16 cellular contexts compared by ENCODE assay signal in the genomic region with DNA sequence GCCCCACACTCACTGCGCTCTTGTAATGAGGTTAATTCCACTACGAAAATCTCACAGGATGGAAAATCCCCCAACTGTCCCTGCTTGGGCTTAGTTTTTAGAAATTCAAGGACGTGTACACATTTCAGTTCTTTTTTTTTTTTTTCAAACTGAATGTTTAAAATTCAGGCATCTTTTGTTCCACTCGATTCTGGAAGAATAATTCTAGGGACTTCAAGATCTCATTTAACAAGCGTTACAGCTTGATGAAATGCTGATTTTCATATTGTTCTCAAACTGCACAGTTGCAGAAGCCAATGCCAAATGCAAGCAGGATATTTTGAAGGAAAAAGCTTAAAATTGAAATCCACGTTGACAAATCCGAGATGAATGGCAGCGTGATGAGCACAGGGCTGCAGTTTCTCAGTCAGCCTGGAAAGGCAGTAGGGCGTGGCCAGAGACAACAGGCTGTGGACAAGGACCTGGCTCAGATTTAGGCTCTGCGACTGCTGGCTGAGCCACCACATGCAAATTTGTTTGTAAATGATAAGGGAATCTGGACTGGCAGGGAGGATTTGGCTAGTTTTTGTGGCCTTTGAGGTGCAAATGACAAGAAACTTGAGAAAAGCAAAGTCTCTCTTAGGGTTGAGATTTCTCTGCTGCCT.
A peak's percentile ranks its signal among the peaks of the same experiment; 100 is the strongest.
DNase-seq lines count a peak whose midpoint lies in the region; ATAC-seq and TF ChIP-seq lines count a peak whose summit lies in the region.
"Had no signal": no experiment of that assay in that cellular context is flagged by ENCODE, and none has a peak within 500 bp of the region (broad histone marks: within the 10 kb centered on the region; RNA-seq: fewer than 3 reads in every experiment).

No MANE protein-coding gene starts in this region.

- in situ Hi-C loops in GM23248 (cut with MboI): no loop called here

- H3K4me3 ChIP-seq in aorta (ENCODE audit: low read length in 2 of 2): no peak overlapping the region
- H3K4me3 ChIP-seq in GM23248: no peak overlapping the region
- H3K4me3 ChIP-seq: BLaER1, HAP-1 had no signal

- H3K27me3 ChIP-seq in aorta (ENCODE audit: control insufficient read depth in 1 of 2, insufficient read depth in 2 of 2, low read length in 1 of 2): no peaks in the 10 kb centered on the region
- H3K27me3 ChIP-seq in GM23248 (replicated peaks; ENCODE audit: insufficient read depth): no peaks in the 10 kb centered on the region
- H3K27me3 ChIP-seq: BLaER1 had no signal

- H3K27ac Mint-ChIP-seq in mesothelial cell of epicardium: peak overlapping the region; percentile 71

- no peaks in the 10 kb centered on the region for H3K36me3 ChIP-seq in aorta (ENCODE audit: control insufficient read depth in 1 of 2, insufficient read depth in 2 of 2, low read length in 1 of 2)
- no peaks in the 10 kb centered on the region for H3K36me3 ChIP-seq in GM23248 (ENCODE audit: low read depth)
- H3K36me3 ChIP-seq: BLaER1, HAP-1 had no signal

- intact Hi-C loops in aorta (cut with DNase I): no loop called here

- H3K27me3 Mint-ChIP-seq in mesothelial cell of epicardium (ENCODE audit: low read depth): no peaks in the 10 kb centered on the region

- peaks cover 88% of the 10 kb centered on the region for H3K4me1 Mint-ChIP-seq in mesothelial cell of epicardium

- no peak for TF ChIP-seq CTCF in mesothelial cell of epicardium (IDR thresholded peaks at IDR 0.05; ENCODE audit: unreplicated experiment)

- no peaks in the 10 kb centered on the region for H3K36me3 Mint-ChIP-seq in mesothelial cell of epicardium

- H3K9me2 ChIP-seq in GM23248 (ENCODE audit: insufficient read depth): no peaks in the 10 kb centered on the region

- no peaks in the 10 kb centered on the region for H3K9me3 ChIP-seq in aorta (ENCODE audit: control insufficient read depth, low read length)
- H3K9me3 ChIP-seq in GM23248 (ENCODE audit: low read depth): no peaks in the 10 kb centered on the region
- H3K9me3 ChIP-seq: BLaER1, HAP-1 had no signal

- ATAC-seq in aorta (ENCODE audit: low FRiP score): no peak

- WGBS in aorta, 2 donors: 77 to 78% methylated on average over 10 of the region's 10 CpGs
- 25 to 26% methylated on average over 10 of the region's 10 CpGs for WGBS in GM23248 (ENCODE audit: low coverage in 1 of 2, low lambda C conversion rate in 2 of 2, missing lambda C conversion rate in 2 of 2), 2 experiments

- no peaks in the 10 kb centered on the region for H3K79me2 ChIP-seq in GM23248 (ENCODE audit: insufficient read depth)

- H3K27ac ChIP-seq in cingulate gyrus (ENCODE audit: low read depth, low read length): peak overlapping the region; percentile 43
- no peak overlapping the region for H3K27ac ChIP-seq in aorta (ENCODE audit: low read depth in 1 of 2, low read length in 2 of 2)
- H3K27ac ChIP-seq in GM23248: no peak overlapping the region
- H3K27ac ChIP-seq: 22Rv1, BLaER1, HL-60 had no signal

- no peaks in the 10 kb centered on the region for H3K9me3 Mint-ChIP-seq in mesothelial cell of epicardium

- no peak overlapping the region for H2AFZ ChIP-seq in GM23248

- H3K4me2 ChIP-seq in GM23248 (ENCODE audit: unreplicated experiment): no peak overlapping the region
- H3K4me2 ChIP-seq: BLaER1 had no signal

- no peak overlapping the region for H3K4me3 Mint-ChIP-seq in mesothelial cell of epicardium

- peak; percentile 53 for DNase-seq in NCI-H82 (lab: John Stamatoyannopoulos, UW)
- no peak for DNase-seq in NCI-H82 treated with DMSO at 0.1 percent for 48 hours (lab: John Stamatoyannopoulos, UW; ENCODE audit: unreplicated experiment)
- no peak for DNase-seq in mesothelial cell of epicardium (ENCODE audit: low spot score in 2 of 2, unreplicated experiment in 2 of 2)
- no peak for DNase-seq in NCI-H510A treated with DMSO at 0.1 percent for 48 hours (lab: John Stamatoyannopoulos, UW)
- DNase-seq in aorta: no peak
- no peak for DNase-seq in GM23248
- DNase-seq in stimulated activated CD4-positive, alpha-beta T cell treated with anti-CD3 and anti-CD28 coated beads, Interleukin-4, amount 100 ng/mL, for 24 hours: no peak
- DNase-seq: KBM-7, NCI-H1092, NCI-H226, SIG-M5 had no signal

- H3K4me1 ChIP-seq in aorta (ENCODE audit: control insufficient read depth in 1 of 2, insufficient read depth in 2 of 2, low read length in 2 of 2) (no peaks in the 10 kb centered on the region), GM23248 (ENCODE audit: insufficient read depth) (no peaks in the 10 kb centered on the region)
- H3K4me1 ChIP-seq: HAP-1 had no signal

- no peak overlapping the region for H3K9ac ChIP-seq in GM23248
- H3K9ac ChIP-seq: BLaER1 had no signal

- no peaks in the 10 kb centered on the region for H3F3A ChIP-seq in GM23248 (ENCODE audit: insufficient read depth)

- H4K20me1 ChIP-seq in GM23248 (ENCODE audit: insufficient read depth): no peaks in the 10 kb centered on the region
- H4K20me1 ChIP-seq: BLaER1 had no signal
